2 cellular contexts compared by ENCODE assay signal in the genomic region with DNA sequence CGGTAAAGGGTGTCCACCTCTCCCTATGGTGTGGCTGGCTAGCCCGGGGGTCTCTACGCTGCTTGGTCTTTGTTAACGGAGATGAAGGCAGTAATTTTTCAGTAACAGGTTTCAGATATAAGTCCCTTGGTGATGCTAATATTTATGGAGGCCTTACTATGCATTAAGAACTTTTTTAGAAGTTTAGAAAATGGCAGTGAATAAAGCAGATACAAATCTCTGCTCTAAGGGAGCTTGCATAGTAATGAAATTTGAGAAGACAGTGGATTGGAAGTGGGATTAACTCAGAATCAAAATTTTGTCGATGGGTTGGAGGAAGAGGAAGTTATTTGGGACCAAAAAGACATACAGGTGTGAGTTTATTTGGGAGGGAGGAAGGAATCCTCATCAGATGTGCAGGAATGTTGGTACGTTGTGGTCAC.
TF ChIP-seq lines count a peak whose summit lies in the region.

No MANE protein-coding gene starts in this region.

TF ChIP-seq in A549, 52 proteins besides CTCF, POLR2A, EP300 and RAD21:
- TF ChIP-seq NFE2L2 (conservative IDR thresholded peaks at IDR 0.05; ENCODE audit: low read length): no peak
- TF ChIP-seq RFX5 (IDR thresholded peaks at IDR 0.05): no peak
- TF ChIP-seq MYC (IDR thresholded peaks at IDR 0.05; ENCODE audit: borderline replicate concordance, low read length): 0 out of 2 replicates have a peak, but pooled peaks have one; percentile 12
- 0 out of 2 replicates have a peak, but pooled peaks have one; percentile 47 for TF ChIP-seq HOXA7 (CRISPR knock-in tag; IDR thresholded peaks at IDR 0.05)
- TF ChIP-seq RCOR1 (IDR thresholded peaks at IDR 0.05; ENCODE audit: low read depth, low read length): no peak
- TF ChIP-seq, protein P1, sequence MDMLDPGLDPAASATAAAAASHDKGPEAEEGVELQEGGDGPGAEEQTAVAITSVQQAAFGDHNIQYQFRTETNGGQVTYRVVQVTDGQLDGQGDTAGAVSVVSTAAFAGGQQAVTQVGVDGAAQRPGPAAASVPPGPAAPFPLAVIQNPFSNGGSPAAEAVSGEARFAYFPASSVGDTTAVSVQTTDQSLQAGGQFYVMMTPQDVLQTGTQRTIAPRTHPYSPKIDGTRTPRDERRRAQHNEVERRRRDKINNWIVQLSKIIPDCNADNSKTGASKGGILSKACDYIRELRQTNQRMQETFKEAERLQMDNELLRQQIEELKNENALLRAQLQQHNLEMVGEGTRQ (IDR thresholded peaks at IDR 0.05): no peak
- TF ChIP-seq KDM5A (IDR thresholded peaks at IDR 0.05): peak; percentile 52; the same call in 1 of the 2 replicates
- no peak for TF ChIP-seq MAZ (IDR thresholded peaks at IDR 0.05; ENCODE audit: borderline replicate concordance, low read depth, low read length)
- no peak for TF ChIP-seq ZSCAN20 (CRISPR knock-in tag; IDR thresholded peaks at IDR 0.05)
- TF ChIP-seq GATA3 (IDR thresholded peaks at IDR 0.05; ENCODE audit: borderline replicate concordance): no peak
- TF ChIP-seq, protein P2, sequence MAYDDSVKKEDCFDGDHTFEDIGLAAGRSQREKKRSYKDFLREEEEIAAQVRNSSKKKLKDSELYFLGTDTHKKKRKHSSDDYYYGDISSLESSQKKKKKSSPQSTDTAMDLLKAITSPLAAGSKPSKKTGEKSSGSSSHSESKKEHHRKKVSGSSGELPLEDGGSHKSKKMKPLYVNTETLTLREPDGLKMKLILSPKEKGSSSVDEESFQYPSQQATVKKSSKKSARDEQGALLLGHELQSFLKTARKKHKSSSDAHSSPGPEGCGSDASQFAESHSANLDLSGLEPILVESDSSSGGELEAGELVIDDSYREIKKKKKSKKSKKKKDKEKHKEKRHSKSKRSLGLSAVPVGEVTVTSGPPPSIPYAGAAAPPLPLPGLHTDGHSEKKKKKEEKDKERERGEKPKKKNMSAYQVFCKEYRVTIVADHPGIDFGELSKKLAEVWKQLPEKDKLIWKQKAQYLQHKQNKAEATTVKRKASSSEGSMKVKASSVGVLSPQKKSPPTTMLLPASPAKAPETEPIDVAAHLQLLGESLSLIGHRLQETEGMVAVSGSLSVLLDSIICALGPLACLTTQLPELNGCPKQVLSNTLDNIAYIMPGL (CRISPR knock-in tag; IDR thresholded peaks at IDR 0.05; ENCODE audit: borderline replicate concordance): no peak
- TF ChIP-seq NR3C1 (IDR thresholded peaks at IDR 0.05): no peak
- TF ChIP-seq, protein P3, sequence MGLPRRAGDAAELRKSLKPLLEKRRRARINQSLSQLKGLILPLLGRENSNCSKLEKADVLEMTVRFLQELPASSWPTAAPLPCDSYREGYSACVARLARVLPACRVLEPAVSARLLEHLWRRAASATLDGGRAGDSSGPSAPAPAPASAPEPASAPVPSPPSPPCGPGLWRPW (IDR thresholded peaks at IDR 0.05): no peak
- no peak for TF ChIP-seq PHF8 (IDR thresholded peaks at IDR 0.05; ENCODE audit: borderline replicate concordance, low read depth)
- no peak for TF ChIP-seq RARB (CRISPR knock-in tag; IDR thresholded peaks at IDR 0.05)
- no peak for TF ChIP-seq TP53 (CRISPR knock-in tag; IDR thresholded peaks at IDR 0.05)
- no peak for TF ChIP-seq FOSL2 (IDR thresholded peaks at IDR 0.05)
- TF ChIP-seq FOSL2 (CRISPR knock-in tag; IDR thresholded peaks at IDR 0.05): no peak
- no peak for TF ChIP-seq TFCP2L1 (CRISPR knock-in tag; IDR thresholded peaks at IDR 0.05)
- TF ChIP-seq, protein P4, sequence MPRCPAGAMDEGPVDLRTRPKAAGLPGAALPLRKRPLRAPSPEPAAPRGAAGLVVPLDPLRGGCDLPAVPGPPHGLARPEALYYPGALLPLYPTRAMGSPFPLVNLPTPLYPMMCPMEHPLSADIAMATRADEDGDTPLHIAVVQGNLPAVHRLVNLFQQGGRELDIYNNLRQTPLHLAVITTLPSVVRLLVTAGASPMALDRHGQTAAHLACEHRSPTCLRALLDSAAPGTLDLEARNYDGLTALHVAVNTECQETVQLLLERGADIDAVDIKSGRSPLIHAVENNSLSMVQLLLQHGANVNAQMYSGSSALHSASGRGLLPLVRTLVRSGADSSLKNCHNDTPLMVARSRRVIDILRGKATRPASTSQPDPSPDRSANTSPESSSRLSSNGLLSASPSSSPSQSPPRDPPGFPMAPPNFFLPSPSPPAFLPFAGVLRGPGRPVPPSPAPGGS (IDR thresholded peaks at IDR 0.05): no peak
- no peak for TF ChIP-seq HDAC2 (IDR thresholded peaks at IDR 0.05)
- no peak for TF ChIP-seq ZFP36 (IDR thresholded peaks at IDR 0.05; ENCODE audit: borderline replicate concordance, partially characterized antibody)

TF ChIP-seq in K562, 482 proteins besides CTCF, POLR2A, EP300 and RAD21 (continues in another document):
- TF ChIP-seq, protein P5, sequence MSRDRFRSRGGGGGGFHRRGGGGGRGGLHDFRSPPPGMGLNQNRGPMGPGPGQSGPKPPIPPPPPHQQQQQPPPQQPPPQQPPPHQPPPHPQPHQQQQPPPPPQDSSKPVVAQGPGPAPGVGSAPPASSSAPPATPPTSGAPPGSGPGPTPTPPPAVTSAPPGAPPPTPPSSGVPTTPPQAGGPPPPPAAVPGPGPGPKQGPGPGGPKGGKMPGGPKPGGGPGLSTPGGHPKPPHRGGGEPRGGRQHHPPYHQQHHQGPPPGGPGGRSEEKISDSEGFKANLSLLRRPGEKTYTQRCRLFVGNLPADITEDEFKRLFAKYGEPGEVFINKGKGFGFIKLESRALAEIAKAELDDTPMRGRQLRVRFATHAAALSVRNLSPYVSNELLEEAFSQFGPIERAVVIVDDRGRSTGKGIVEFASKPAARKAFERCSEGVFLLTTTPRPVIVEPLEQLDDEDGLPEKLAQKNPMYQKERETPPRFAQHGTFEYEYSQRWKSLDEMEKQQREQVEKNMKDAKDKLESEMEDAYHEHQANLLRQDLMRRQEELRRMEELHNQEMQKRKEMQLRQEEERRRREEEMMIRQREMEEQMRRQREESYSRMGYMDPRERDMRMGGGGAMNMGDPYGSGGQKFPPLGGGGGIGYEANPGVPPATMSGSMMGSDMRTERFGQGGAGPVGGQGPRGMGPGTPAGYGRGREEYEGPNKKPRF (IDR thresholded peaks at IDR 0.05; ENCODE audit: low read depth, low read length): no peak
- TF ChIP-seq, protein P6, sequence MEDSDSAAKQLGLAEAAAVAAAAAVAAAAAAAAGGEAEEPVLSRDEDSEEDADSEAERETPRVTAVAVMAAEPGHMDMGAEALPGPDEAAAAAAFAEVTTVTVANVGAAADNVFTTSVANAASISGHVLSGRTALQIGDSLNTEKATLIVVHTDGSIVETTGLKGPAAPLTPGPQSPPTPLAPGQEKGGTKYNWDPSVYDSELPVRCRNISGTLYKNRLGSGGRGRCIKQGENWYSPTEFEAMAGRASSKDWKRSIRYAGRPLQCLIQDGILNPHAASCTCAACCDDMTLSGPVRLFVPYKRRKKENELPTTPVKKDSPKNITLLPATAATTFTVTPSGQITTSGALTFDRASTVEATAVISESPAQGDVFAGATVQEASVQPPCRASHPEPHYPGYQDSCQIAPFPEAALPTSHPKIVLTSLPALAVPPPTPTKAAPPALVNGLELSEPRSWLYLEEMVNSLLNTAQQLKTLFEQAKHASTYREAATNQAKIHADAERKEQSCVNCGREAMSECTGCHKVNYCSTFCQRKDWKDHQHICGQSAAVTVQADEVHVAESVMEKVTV (CRISPR knock-in tag; IDR thresholded peaks at IDR 0.05): 0 out of 2 replicates have a peak, but pooled peaks have one; percentile 1
- TF ChIP-seq TSC22D4 (tag; IDR thresholded peaks at IDR 0.05) (no peak), ZBTB8A (IDR thresholded peaks at IDR 0.05; ENCODE audit: partially characterized antibody) (no peak), BRD9 (IDR thresholded peaks at IDR 0.05; ENCODE audit: low read depth, partially characterized antibody) (peak; percentile 5), ZBTB7A (IDR thresholded peaks at IDR 0.05; ENCODE audit: borderline replicate concordance, control insufficient read depth, low read depth, low read length) (0 out of 2 replicates have a peak, but pooled peaks have one; percentile 54), ILF3 (IDR thresholded peaks at IDR 0.05; ENCODE audit: borderline replicate concordance) (0 out of 2 replicates have a peak, but pooled peaks have one; percentile 30), XRCC5 (IDR thresholded peaks at IDR 0.05; ENCODE audit: low read depth, low read length) (no peak), MTA2 (IDR thresholded peaks at IDR 0.05; ENCODE audit: low read depth) (no peak), BRD4 (IDR thresholded peaks at IDR 0.05) (peak; percentile 58; the same call in 1 of the 2 replicates), GABPA (tag; conservative IDR thresholded peaks at IDR 0.05; ENCODE audit: low read depth) (peak; percentile 56; the same call in 1 of the 2 replicates), NFXL1 (CRISPR knock-in tag; IDR thresholded peaks at IDR 0.05) (0 out of 2 replicates have a peak, but pooled peaks have one; percentile 6), SRSF3 (IDR thresholded peaks at IDR 0.05; ENCODE audit: insufficient read depth, low read length) (no peak), THRAP3 (IDR thresholded peaks at IDR 0.05; ENCODE audit: borderline replicate concordance) (no peak), DMBX1 (CRISPR knock-in tag; IDR thresholded peaks at IDR 0.05; ENCODE audit: borderline replicate concordance) (no peak), C11orf30 (IDR thresholded peaks at IDR 0.05; ENCODE audit: low read depth) (no peak), CHCHD3 (CRISPR knock-in tag; IDR thresholded peaks at IDR 0.05) (no peak), RCOR1 (IDR thresholded peaks at IDR 0.05; ENCODE audit: borderline replicate concordance in 1 of 2, low read depth in 2 of 2, low read length in 2 of 2) (no peak), ZNF431 (CRISPR knock-in tag; IDR thresholded peaks at IDR 0.05) (0 out of 2 replicates have a peak, but pooled peaks have one; percentile 10), ZNF584 (CRISPR knock-in tag; IDR thresholded peaks at IDR 0.05; ENCODE audit: low read depth) (0 out of 2 replicates have a peak, but pooled peaks have one; percentile 17)
- TF ChIP-seq, protein P7, sequence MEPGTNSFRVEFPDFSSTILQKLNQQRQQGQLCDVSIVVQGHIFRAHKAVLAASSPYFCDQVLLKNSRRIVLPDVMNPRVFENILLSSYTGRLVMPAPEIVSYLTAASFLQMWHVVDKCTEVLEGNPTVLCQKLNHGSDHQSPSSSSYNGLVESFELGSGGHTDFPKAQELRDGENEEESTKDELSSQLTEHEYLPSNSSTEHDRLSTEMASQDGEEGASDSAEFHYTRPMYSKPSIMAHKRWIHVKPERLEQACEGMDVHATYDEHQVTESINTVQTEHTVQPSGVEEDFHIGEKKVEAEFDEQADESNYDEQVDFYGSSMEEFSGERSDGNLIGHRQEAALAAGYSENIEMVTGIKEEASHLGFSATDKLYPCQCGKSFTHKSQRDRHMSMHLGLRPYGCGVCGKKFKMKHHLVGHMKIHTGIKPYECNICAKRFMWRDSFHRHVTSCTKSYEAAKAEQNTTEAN (CRISPR knock-in tag; IDR thresholded peaks at IDR 0.05): 0 out of 2 replicates have a peak, but pooled peaks have one; percentile 4
- TF ChIP-seq, protein P8, sequence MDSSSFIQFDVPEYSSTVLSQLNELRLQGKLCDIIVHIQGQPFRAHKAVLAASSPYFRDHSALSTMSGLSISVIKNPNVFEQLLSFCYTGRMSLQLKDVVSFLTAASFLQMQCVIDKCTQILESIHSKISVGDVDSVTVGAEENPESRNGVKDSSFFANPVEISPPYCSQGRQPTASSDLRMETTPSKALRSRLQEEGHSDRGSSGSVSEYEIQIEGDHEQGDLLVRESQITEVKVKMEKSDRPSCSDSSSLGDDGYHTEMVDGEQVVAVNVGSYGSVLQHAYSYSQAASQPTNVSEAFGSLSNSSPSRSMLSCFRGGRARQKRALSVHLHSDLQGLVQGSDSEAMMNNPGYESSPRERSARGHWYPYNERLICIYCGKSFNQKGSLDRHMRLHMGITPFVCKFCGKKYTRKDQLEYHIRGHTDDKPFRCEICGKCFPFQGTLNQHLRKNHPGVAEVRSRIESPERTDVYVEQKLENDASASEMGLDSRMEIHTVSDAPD (CRISPR knock-in tag; IDR thresholded peaks at IDR 0.05): no peak
- TF ChIP-seq, protein P9, sequence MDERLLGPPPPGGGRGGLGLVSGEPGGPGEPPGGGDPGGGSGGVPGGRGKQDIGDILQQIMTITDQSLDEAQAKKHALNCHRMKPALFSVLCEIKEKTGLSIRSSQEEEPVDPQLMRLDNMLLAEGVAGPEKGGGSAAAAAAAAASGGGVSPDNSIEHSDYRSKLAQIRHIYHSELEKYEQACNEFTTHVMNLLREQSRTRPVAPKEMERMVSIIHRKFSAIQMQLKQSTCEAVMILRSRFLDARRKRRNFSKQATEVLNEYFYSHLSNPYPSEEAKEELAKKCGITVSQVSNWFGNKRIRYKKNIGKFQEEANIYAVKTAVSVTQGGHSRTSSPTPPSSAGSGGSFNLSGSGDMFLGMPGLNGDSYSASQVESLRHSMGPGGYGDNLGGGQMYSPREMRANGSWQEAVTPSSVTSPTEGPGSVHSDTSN (CRISPR knock-in tag; IDR thresholded peaks at IDR 0.05; ENCODE audit: low read depth): no peak
- TF ChIP-seq, protein P9 (tag; conservative IDR thresholded peaks at IDR 0.05; ENCODE audit: low read depth): no peak
- TF ChIP-seq, protein P10, sequence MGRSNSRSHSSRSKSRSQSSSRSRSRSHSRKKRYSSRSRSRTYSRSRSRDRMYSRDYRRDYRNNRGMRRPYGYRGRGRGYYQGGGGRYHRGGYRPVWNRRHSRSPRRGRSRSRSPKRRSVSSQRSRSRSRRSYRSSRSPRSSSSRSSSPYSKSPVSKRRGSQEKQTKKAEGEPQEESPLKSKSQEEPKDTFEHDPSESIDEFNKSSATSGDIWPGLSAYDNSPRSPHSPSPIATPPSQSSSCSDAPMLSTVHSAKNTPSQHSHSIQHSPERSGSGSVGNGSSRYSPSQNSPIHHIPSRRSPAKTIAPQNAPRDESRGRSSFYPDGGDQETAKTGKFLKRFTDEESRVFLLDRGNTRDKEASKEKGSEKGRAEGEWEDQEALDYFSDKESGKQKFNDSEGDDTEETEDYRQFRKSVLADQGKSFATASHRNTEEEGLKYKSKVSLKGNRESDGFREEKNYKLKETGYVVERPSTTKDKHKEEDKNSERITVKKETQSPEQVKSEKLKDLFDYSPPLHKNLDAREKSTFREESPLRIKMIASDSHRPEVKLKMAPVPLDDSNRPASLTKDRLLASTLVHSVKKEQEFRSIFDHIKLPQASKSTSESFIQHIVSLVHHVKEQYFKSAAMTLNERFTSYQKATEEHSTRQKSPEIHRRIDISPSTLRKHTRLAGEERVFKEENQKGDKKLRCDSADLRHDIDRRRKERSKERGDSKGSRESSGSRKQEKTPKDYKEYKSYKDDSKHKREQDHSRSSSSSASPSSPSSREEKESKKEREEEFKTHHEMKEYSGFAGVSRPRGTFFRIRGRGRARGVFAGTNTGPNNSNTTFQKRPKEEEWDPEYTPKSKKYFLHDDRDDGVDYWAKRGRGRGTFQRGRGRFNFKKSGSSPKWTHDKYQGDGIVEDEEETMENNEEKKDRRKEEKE (IDR thresholded peaks at IDR 0.05; ENCODE audit: borderline replicate concordance in 1 of 2, control insufficient read depth in 1 of 2, low read depth in 2 of 2, low read length in 1 of 2): no peak
- TF ChIP-seq, protein P11, sequence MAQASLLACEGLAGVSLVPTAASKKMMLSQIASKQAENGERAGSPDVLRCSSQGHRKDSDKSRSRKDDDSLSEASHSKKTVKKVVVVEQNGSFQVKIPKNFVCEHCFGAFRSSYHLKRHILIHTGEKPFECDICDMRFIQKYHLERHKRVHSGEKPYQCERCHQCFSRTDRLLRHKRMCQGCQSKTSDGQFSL (CRISPR knock-in tag; IDR thresholded peaks at IDR 0.05): no peak
- TF ChIP-seq, protein P11 (tag; IDR thresholded peaks at IDR 0.05): no peak
